Comparison of ENCODE assay signal across 13 cellular contexts in the genomic region with DNA sequence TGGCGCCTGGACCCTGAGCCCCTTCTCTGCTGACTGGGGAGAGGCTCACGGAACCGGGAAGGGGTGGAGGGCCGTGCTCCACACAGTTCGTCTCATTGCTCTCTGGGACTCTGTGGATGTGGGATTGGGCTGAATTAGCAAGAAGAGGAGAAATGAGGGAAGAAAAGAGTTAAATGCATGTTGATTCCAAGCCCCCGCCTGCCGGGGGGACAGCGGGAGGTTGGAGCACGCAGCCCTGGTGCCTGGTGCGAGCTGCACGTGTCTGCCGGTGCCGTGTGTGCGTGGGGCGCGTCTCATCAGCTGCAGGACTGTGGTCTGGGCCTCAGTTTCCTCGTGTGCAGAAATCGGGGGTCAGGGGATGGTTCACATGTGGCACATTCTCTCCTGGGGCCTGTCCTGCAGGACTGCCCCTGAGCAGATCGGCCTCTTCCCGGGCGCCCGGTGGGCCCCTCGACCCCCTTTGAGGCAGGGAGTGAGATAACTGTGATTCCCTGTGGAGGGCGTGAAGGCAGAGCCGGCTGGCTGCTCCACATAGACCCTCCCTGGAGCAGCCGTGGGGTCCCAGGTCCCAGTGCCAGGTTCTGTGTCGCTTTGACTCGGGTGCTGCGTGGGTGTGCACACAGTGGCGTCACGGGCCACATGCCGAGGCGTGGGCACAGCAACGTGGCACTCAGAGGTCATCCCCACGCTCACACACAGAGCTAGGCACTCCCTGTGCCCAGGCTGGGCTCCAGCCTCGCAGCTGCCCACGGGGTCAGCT.
DNase-seq lines count a peak whose midpoint lies in the region; TF ChIP-seq lines count a peak whose summit lies in the region.
"Had no signal": no experiment of that assay in that cellular context is flagged by ENCODE, and none has a peak within 500 bp of the region (broad histone marks: within the 10 kb centered on the region; RNA-seq: fewer than 3 reads in every experiment).

No MANE protein-coding gene starts in this region.

- peak overlapping the region; percentile 59 for H3K4me2 ChIP-seq in BLaER1

- in situ Hi-C loops in ACHN (cut with HindIII; ENCODE audit: low pct_ligation_motif_present, low pct_unique_long_range_greater_than_20kb, low sequenced_read_pairs) = no loop called here

- no peaks in the 10 kb centered on the region for H3K9me3 ChIP-seq in BLaER1
- H3K9me3 ChIP-seq in iPS-18c (ENCODE audit: control insufficient read depth, insufficient read depth, low read length) = no peaks in the 10 kb centered on the region
- H3K9me3 ChIP-seq: colonic mucosa, heart left ventricle, suprapubic skin had no signal

- H3K4me1 ChIP-seq in BLaER1 = peaks cover 81% of the 10 kb centered on the region
- H3K4me1 ChIP-seq: colonic mucosa had no signal

- peaks cover 58% of the 10 kb centered on the region for H3K27me3 ChIP-seq in BLaER1

- H3K4me3 ChIP-seq in BLaER1 = no peak overlapping the region
- H3K4me3 ChIP-seq in iPS-18c (ENCODE audit: insufficient read depth, low read depth, low read length) = peak overlapping the region; percentile 34
- H3K4me3 ChIP-seq: colonic mucosa, suprapubic skin had no signal

- H3K36me3 ChIP-seq in BLaER1 = no peaks in the 10 kb centered on the region
- H3K36me3 ChIP-seq: colonic mucosa, heart left ventricle, suprapubic skin had no signal

- no peak for TF ChIP-seq EP300 in Ishikawa (IDR thresholded peaks at IDR 0.05; ENCODE audit: borderline replicate concordance)

- no peak overlapping the region for H3K27ac ChIP-seq in BLaER1
- H3K27ac ChIP-seq: colonic mucosa, heart left ventricle, suprapubic skin had no signal

- TF ChIP-seq RAD21 in Ishikawa (IDR thresholded peaks at IDR 0.05; ENCODE audit: low read depth) = no peak

- H4K20me1 ChIP-seq in BLaER1 = peaks cover 69% of the 10 kb centered on the region

- H3K9ac ChIP-seq in BLaER1 = no peak overlapping the region

- DNase-seq in ACHN (no peak), globus pallidus (ENCODE audit: low spot score) (no peak), NOMO-1 (lab: John Stamatoyannopoulos, UW; ENCODE audit: unreplicated experiment in 2 of 2) (no peak)
- DNase-seq: activated CD4-positive, alpha-beta memory T cell treated with anti-CD3 and anti-CD28 coated beads, Interleukin-2, amount 10 ng/mL, durations not matched to agents 7 days and 5 days; activated effector memory CD4-positive, alpha-beta T cell treated with Interleukin-2 at 50 U/mL for 16 hours; aorta; colonic mucosa; SHP77 treated with DMSO at 0.1 percent for 48 hours had no signal

TF ChIP-seq in Ishikawa, 13 proteins besides CTCF, POLR2A, EP300 and RAD21:
- TF ChIP-seq EGR1 (IDR thresholded peaks at IDR 0.05) (0 out of 2 replicates have a peak, but pooled peaks have one; percentile 10), FOXM1 (IDR thresholded peaks at IDR 0.05; ENCODE audit: borderline replicate concordance, low read depth) (no peak)
